ENCODE assay signal across 22 cellular contexts in the genomic region with DNA sequence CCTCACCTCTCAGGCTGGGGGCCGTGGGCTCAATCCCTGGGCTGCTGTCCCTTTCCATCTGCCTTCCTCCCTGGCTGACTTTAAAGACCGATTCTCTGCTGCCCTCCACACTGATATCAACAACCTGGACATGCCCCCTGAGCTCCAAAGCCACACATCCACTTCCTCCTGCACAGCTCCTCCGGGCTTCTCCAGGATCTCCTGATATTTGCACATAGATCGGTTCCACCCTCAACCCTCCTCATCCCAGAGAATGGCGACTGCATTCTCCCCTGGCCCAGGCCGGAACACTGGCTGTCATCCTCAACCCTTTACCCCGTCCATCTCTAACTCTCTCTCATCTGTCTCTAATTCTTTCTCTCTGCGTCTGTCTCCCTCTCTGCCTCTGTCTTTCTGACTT. TPM values are rescaled to one million over a fixed set of nuclear protein-coding genes. Genes with fewer than 3 reads are reported as not detected.
A peak's percentile ranks its signal among the peaks of the same experiment; 100 is the strongest.
DNase-seq lines count a peak whose midpoint lies in the region; ATAC-seq, FAIRE-seq and TF ChIP-seq lines count a peak whose summit lies in the region.
"Had no signal": no experiment of that assay in that cellular context is flagged by ENCODE, and none has a peak within 500 bp of the region (broad histone marks: within the 10 kb centered on the region; RNA-seq: fewer than 3 reads in every experiment).

No MANE protein-coding gene starts in this region.

- no peaks in the 10 kb centered on the region for H3K4me1 ChIP-seq in A549
- H3K4me1 ChIP-seq in HEK293 (ENCODE audit: control insufficient read depth, insufficient read depth, low read length), result no peaks in the 10 kb centered on the region
- peaks cover 17 to 59% of the 10 kb centered on the region in 2 experiments; a peak in 4 of 5 replicates for H3K4me1 ChIP-seq in K562 (replicated peaks in 1 of 2; ENCODE audit: control insufficient read depth in 2 of 2, insufficient read depth in 2 of 2, low read length in 2 of 2)
- H3K4me1 ChIP-seq: Caco-2 had no signal

- peak overlapping the region in 1 of 2 experiments; percentile 18; a peak in 2 of 4 replicates for H3K9ac ChIP-seq in K562 (ENCODE audit: insufficient read depth in 1 of 2, low read depth in 2 of 2, low read length in 2 of 2)
- H3K9ac ChIP-seq: GM23248 had no signal

- TF ChIP-seq EP300 in A549 (IDR thresholded peaks at IDR 0.05) (no peak), K562 (IDR thresholded peaks at IDR 0.05; ENCODE audit: low read length) (no peak)

- H3K36me3 ChIP-seq in HEK293 (ENCODE audit: control insufficient read depth in 2 of 2, insufficient read depth in 1 of 2, low read length in 2 of 2), result no peaks in the 10 kb centered on the region
- peaks cover 20% of the 10 kb centered on the region; the same call in 2 of the 3 replicates for H3K36me3 ChIP-seq in K562 (ENCODE audit: control insufficient read depth, insufficient read depth, low read length)

- FAIRE-seq in A549 (lab: Jason Lieb, UNC), result no peak
- no peak for FAIRE-seq in K562 (lab: Jason Lieb, UNC)
- FAIRE-seq: GM12892, GM18507, H54 had no signal

- H3K27me3 ChIP-seq in K562 (ENCODE audit: control insufficient read depth in 2 of 2, insufficient read depth in 2 of 2, low read length in 2 of 2), result no peaks in the 10 kb centered on the region

- no peak overlapping the region for H2AFZ ChIP-seq in K562 (ENCODE audit: low read depth, low read length)
- H2AFZ ChIP-seq: GM23248 had no signal

- CTCF ChIA-PET in A549 (lab: Yijun Ruan, JAX), result interaction anchor here (0.7 to 2.7 kb wide), 2 partner anchors 13 to 47 kb away, joined by 3 to 9 read pairs; no protein-coding TSS in a partner anchor
- CTCF ChIA-PET in HEK293 (lab: Yijun Ruan, JAX), result no interaction called here
- CTCF ChIA-PET in K562 (lab: Yijun Ruan, JAX; ENCODE audit: low intra/inter-chr PET ratio), result no interaction called here

- H3K27ac ChIP-seq in A549, result no peak overlapping the region
- H3K27ac ChIP-seq in HEK293 (ENCODE audit: extremely low read depth, low read depth, low read length), result no peak overlapping the region
- H3K27ac ChIP-seq in K562 (ENCODE audit: extremely low read depth, low read depth, low read length), result no peak overlapping the region
- H3K27ac ChIP-seq: 22Rv1, GM23248, HL-60 had no signal

- DNase-seq in DMS53 (lab: John Stamatoyannopoulos, UW) (peak; percentile 43), DMS53 treated with DMSO at 0.1 percent for 48 hours (lab: John Stamatoyannopoulos, UW; ENCODE audit: unreplicated experiment) (no peak), A549 (ENCODE audit: low read depth in 1 of 2, low spot score in 1 of 2) (no peak), K562 (ENCODE audit: extremely low read depth in 1 of 4, low spot score in 3 of 4) (no peak), head of caudate nucleus (no peak), NCI-H69 (lab: John Stamatoyannopoulos, UW) (no peak), left cardiac atrium (no peak)
- DNase-seq: C1 segment of cervical spinal cord; CD4-positive, CD25-positive, alpha-beta regulatory T cell; DMS153; GDM1; GM23248; HCEC 1CT; HFFc6; KG1 had no signal

- TF ChIP-seq POLR2A in A549 (IDR thresholded peaks at IDR 0.05; ENCODE audit: low read length) (no peak), K562 (conservative IDR thresholded peaks at IDR 0.05) (no peak)

- BruUV-seq in K562 (replicated peaks; lab: Mats Ljungman, UMichigan), result no TSS peak

- H3K9me1 ChIP-seq in K562 (ENCODE audit: control insufficient read depth, insufficient read depth, low read length), result peaks cover 6% of the 10 kb centered on the region

- H3K79me2 ChIP-seq in K562 (ENCODE audit: control insufficient read depth, insufficient read depth, low read length), result peaks cover 12% of the 10 kb centered on the region

- peak; percentile 6 to 15; a peak in 3 of 6 replicates for ATAC-seq in A549
- peak; percentile 6; the same call in 2 of the 3 replicates for ATAC-seq in K562
- ATAC-seq in left cardiac atrium, result no peak

- in situ Hi-C loops in K562 (cut with MboI), result no loop called here

- POLR2A ChIA-PET in A549 (lab: Yijun Ruan, JAX), result no interaction called here
- POLR2A ChIA-PET in HEK293 (lab: Yijun Ruan, JAX), result no interaction called here
- POLR2A ChIA-PET in K562 (lab: Yijun Ruan, JAX), result interaction anchor here (0.7 to 1.9 kb wide), 4 partner anchors 9 to 1361 kb away, joined by 3 to 11 read pairs (median 3); no protein-coding TSS in a partner anchor

- TF ChIP-seq CTCF in A549 (IDR thresholded peaks at IDR 0.05) (no peak), HEK293 (tag by site-specific recombination; IDR thresholded peaks at IDR 0.05) (no peak), K562 (IDR thresholded peaks at IDR 0.05 in 2 of 3, conservative IDR thresholded peaks at IDR 0.05 in 1 of 3; ENCODE audit: insufficient read depth in 2 of 3, low read depth in 1 of 3, low read length in 3 of 3) (no peak)

- peaks cover 19% of the 10 kb centered on the region; the same call in 1 of the 2 replicates for H4K20me1 ChIP-seq in K562 (replicated peaks; ENCODE audit: control insufficient read depth, insufficient read depth, low read length)

- intact Hi-C loops in K562 (cut with micrococcal nuclease) (no loop called here), head of caudate nucleus (cut with DNase I) (no loop called here), left cardiac atrium (cut with DNase I) (no loop called here)

- H3K4me2 ChIP-seq in A549 (no peak overlapping the region), K562 (ENCODE audit: insufficient read depth, low read length) (no peak overlapping the region)

- 42% methylated on average over 8 of the region's 8 CpGs for WGBS in A549 (ENCODE audit: missing lambda C conversion rate)
- 28% methylated on average over 8 of the region's 8 CpGs for WGBS in K562 (ENCODE audit: insufficient coverage, low coverage, missing lambda C conversion rate)

- TF ChIP-seq RAD21 in A549 (conservative IDR thresholded peaks at IDR 0.05 in 1 of 2, IDR thresholded peaks at IDR 0.05 in 1 of 2) (no peak), K562 (CRISPR knock-in tag; conservative IDR thresholded peaks at IDR 0.05 in 1 of 2, IDR thresholded peaks at IDR 0.05 in 1 of 2) (no peak)

- H3K4me3 ChIP-seq in A549 (no peak overlapping the region), HEK293 (ENCODE audit: low read depth, low read length) (no peak overlapping the region), K562 (no peak overlapping the region)
- H3K4me3 ChIP-seq: GM23248 had no signal

- H3K9me3 ChIP-seq in A549, result no peaks in the 10 kb centered on the region
- no peaks in the 10 kb centered on the region for H3K9me3 ChIP-seq in HEK293 (ENCODE audit: control insufficient read depth, insufficient read depth, low read depth, low read length)
- H3K9me3 ChIP-seq in K562 (replicated peaks; ENCODE audit: control insufficient read depth, insufficient read depth, low read depth, low read length), result no peaks in the 10 kb centered on the region
- H3K9me3 ChIP-seq: Caco-2 had no signal

TF ChIP-seq in A549, 52 proteins besides CTCF, POLR2A, EP300 and RAD21 (continues in another document):
- no peak for TF ChIP-seq ZC3H11A (IDR thresholded peaks at IDR 0.05)

TF ChIP-seq in HEK293, 187 proteins besides CTCF, POLR2A, EP300 and RAD21:
- peak; percentile 76 for TF ChIP-seq ZNF394 (tag by site-specific recombination; IDR thresholded peaks at IDR 0.05; ENCODE audit: borderline replicate concordance)
- TF ChIP-seq ZNF621 (tag by site-specific recombination; IDR thresholded peaks at IDR 0.05), result no peak
- TF ChIP-seq HOXD13 (CRISPR knock-in tag; IDR thresholded peaks at IDR 0.05; ENCODE audit: borderline replicate concordance), result no peak
- TF ChIP-seq ZNF10 (tag by site-specific recombination; IDR thresholded peaks at IDR 0.05), result no peak
- 0 out of 2 replicates have a peak, but pooled peaks have one; percentile 28 for TF ChIP-seq ZNF600 (tag by site-specific recombination; IDR thresholded peaks at IDR 0.05)

TF ChIP-seq in K562, 482 proteins besides CTCF, POLR2A, EP300 and RAD21:
- peak; percentile 60; the same call in 1 of the 2 replicates for TF ChIP-seq SPI1 (IDR thresholded peaks at IDR 0.05; ENCODE audit: borderline replicate concordance, low read depth, low read length)
- TF ChIP-seq ZKSCAN8 (CRISPR knock-in tag; IDR thresholded peaks at IDR 0.05), result no peak

RNA-seq across cellular contexts. Expression of a gene that starts 21.0 kb away (rescaled TPM):
- polyA plus RNA-seq in A549 (2011; rRNA removed) (9.5 and 10.2 TPM in 2 replicates), A549 (2017; fragmentation: RNase III; extraction: RNeasy Plus Mini Kit Qiagen cat#74134 plus additional on column Dnase treatment) (11.8 to 13.8 TPM (median 11.8 TPM) in 3 replicates), K562 (2011; rRNA removed) (11.6 and 15.4 TPM in 2 replicates), K562 (2014; fragmentation: Illumina TruSeq; extraction: Trizol) (14.8 and 16.0 TPM in 2 replicates), K562 (2014; fragmentation: Nextera tagmentation; extraction: Ambion mirVana) (1 to 10 TPM; 5.1 to 6.6 TPM), K562 (2014; rRNA removed) (13.6 and 15.9 TPM in 2 replicates)
- polyA plus RNA-seq in A549 (2012; cell fraction: cytosol; rRNA removed), result 13.2 and 16.4 TPM in 2 replicates
- 27.6 and 32.9 TPM in 2 replicates for polyA plus RNA-seq in A549 (2012; cell fraction: nucleus; rRNA removed)
- polyA minus RNA-seq in A549 (2011; rRNA and poly(A)+ RNA removed), result 10.0 and 15.0 TPM in 2 replicates
- total RNA-seq in K562 (2011; cell fraction: chromatin; rRNA removed; ENCODE audit: low replicate concordance), result 83.7 and 101 TPM in 2 replicates
- total RNA-seq in K562 (2011; cell fraction: nucleolus; rRNA removed), result 37.2 and 38.4 TPM in 2 replicates
- total RNA-seq in K562 (2011; cell fraction: nucleoplasm; rRNA removed), result 54.0 and 63.1 TPM in 2 replicates
- total RNA-seq in K562 (2014; rRNA removed) (14.8 and 17.9 TPM in 2 replicates), K562 (2014; rRNA removed; fragmentation: Illumina TruSeq; extraction: Trizol) (9.7 and 10.6 TPM in 2 replicates), K562 (2015; rRNA removed; fragmentation: Illumina TruSeq; extraction: Trizol) (13.8 and 14.1 TPM in 2 replicates), K562 (2021) (33.2 and 36.2 TPM in 2 replicates), left cardiac atrium (1 to 10 TPM; 8.5 to 9.7 TPM)
- polyA plus RNA-seq in K562 (2011; cell fraction: cytosol; rRNA removed), result 9.9 and 14.8 TPM in 2 replicates
- 42.8 and 74.6 TPM in 2 replicates for polyA plus RNA-seq in K562 (2011; cell fraction: nucleus; rRNA removed)
- polyA plus RNA-seq in K562 (2012), result 15.9 and 17.9 TPM in 2 replicates
- 10.1 and 11.5 TPM in 2 replicates for polyA minus RNA-seq in K562 (2011; rRNA and poly(A)+ RNA removed)
- polyA minus RNA-seq in K562 (2011; cell fraction: cytosol; rRNA and poly(A)+ RNA removed), result 15.5 and 25.2 TPM in 2 replicates
- polyA minus RNA-seq in K562 (2011; cell fraction: nucleus; rRNA and poly(A)+ RNA removed), result 17.2 and 19.1 TPM in 2 replicates

Comparison
In these comparisons a context has a peak if more than half of its experiments do, and no peak if none do; other contexts are left out.
1. ATAC-seq: peak in A549 (2 of 2) and K562 (single experiment); none in left cardiac atrium (0 of 2).